8 cellular contexts compared by ENCODE assay signal in the genomic region with DNA sequence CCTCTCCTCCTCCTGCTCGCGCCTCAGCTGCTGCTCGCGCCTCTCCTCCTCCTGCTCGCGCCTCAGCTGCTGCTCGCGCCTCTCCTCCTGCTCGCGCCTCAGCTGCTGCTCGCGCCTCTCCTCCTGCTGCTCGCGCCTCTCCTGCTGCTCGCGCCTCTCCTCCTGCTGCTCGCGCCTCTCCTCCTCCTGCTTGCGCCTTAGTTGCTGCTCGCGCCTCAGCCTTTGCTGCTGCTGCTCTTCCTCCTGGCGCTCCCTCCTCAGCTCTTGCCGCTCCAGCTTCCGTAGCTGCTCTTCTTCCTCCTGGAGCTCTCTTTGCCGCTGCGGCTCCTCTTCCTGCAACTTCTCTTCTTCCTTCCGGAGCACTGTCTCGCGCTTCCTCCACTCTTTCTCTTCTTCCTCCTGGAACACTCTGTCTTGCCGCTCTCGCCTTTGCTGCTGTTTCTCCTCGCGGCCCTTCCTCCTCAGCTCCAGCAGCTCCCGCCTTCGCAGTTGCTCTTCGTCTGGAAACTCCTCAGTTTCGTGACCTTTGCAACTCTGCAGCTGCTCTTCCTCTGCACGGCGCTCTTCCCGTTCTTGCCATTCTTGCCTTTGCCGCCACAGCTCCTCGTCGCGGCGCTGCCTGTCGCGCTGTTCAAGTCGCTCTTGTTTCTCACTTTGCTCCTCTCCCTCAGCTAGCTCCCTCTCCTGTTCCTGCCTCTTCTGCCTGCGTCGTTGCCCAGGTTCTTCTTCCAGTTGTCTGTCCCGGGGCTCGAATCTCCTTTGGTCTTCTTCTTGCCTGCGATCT. TPM values are rescaled to one million over a fixed set of nuclear protein-coding genes. Genes with fewer than 3 reads are reported as not detected.
DNase-seq lines count a peak whose midpoint lies in the region; ATAC-seq, FAIRE-seq and TF ChIP-seq lines count a peak whose summit lies in the region.

No MANE protein-coding gene starts in this region.

- H3K27me3 ChIP-seq in GM12878 (replicated peaks in 1 of 2; ENCODE audit: control insufficient read depth in 2 of 2, insufficient read depth in 2 of 2, low read length in 1 of 2) = peaks cover 19 to 47% of the 10 kb centered on the region in 2 experiments
- H3K27me3 ChIP-seq in lower lobe of right lung (ENCODE audit: low read depth) = peaks cover 96% of the 10 kb centered on the region
- peaks cover 43% of the 10 kb centered on the region for H3K27me3 ChIP-seq in thyroid gland

- no peak overlapping the region for H3K27ac ChIP-seq in GM12878 (ENCODE audit: control insufficient read depth, insufficient read depth)
- no peak overlapping the region for H3K27ac ChIP-seq in lower lobe of right lung
- no peak overlapping the region for H3K27ac ChIP-seq in thyroid gland

- SMC1A ChIA-PET in GM12878 (lab: Charles Lee; ENCODE audit: uncharacterized antibody, unreplicated experiment) = no interaction called here

- H3K9ac ChIP-seq in GM12878 (ENCODE audit: control insufficient read depth, insufficient read depth, low read length) = no peak overlapping the region

- FAIRE-seq in GM12878 (lab: Jason Lieb, UNC) = no peak

- TF ChIP-seq CTCF in GM12864 (IDR thresholded peaks at IDR 0.05; ENCODE audit: low read depth, low read length, missing control alignments) (no peak), GM12878 (IDR thresholded peaks at IDR 0.05 in 2 of 3, conservative IDR thresholded peaks at IDR 0.05 in 1 of 3; ENCODE audit: control insufficient read depth in 2 of 3, extremely low read depth in 1 of 3, insufficient read depth in 1 of 3, low read depth in 3 of 3, low read length in 3 of 3) (no peak), lower lobe of right lung (IDR thresholded peaks at IDR 0.05) (no peak), thyroid gland (IDR thresholded peaks at IDR 0.05) (no peak)

- RAD21 ChIA-PET in GM12878 (lab: Charles Lee; ENCODE audit: unreplicated experiment) = no interaction called here

- TF ChIP-seq RAD21 in GM12878 (IDR thresholded peaks at IDR 0.05; ENCODE audit: insufficient read depth, low read depth, low read length) = no peak

- 6% methylated on average over 40 of the region's 53 CpGs for WGBS in GM12878 (ENCODE audit: insufficient coverage, insufficient replicate concordance, low lambda C conversion rate, missing lambda C conversion rate)
- WGBS in thyroid gland, 2 donors = 2 to 3% methylated on average over 46 to 52 of the region's 53 CpGs

- no peaks in the 10 kb centered on the region for H3K79me2 ChIP-seq in GM12878 (ENCODE audit: control insufficient read depth, insufficient read depth, low read length)

- H4K20me1 ChIP-seq in GM12878 (ENCODE audit: control insufficient read depth, insufficient read depth) = no peaks in the 10 kb centered on the region; the same call in 1 of the 2 replicates

- peak overlapping the region; percentile 23 for H2AFZ ChIP-seq in GM12878 (ENCODE audit: control insufficient read depth, low read depth, low read length)

- TF ChIP-seq POLR2A in GM12878 (IDR thresholded peaks at IDR 0.05; ENCODE audit: low read depth, low read length) (no peak), thyroid gland (IDR thresholded peaks at IDR 0.05) (no peak)

- no peak for TF ChIP-seq EP300 in GM12878 (IDR thresholded peaks at IDR 0.05; ENCODE audit: borderline replicate concordance in 1 of 2, control insufficient read depth in 1 of 2, low read depth in 2 of 2, low read length in 2 of 2)

- DNase-seq in AG20443 (ENCODE audit: low spot score) (peak; percentile 15), GM12864 (ENCODE audit: low read depth) (no peak), GM12878 (ENCODE audit: low read depth, low spot score) (no peak), lower lobe of right lung (no peak), cerebellar nuclear complex (lab: John Stamatoyannopoulos, UW) (no peak), SW480 (ENCODE audit: low spot score) (no peak), thyroid gland (no peak)

- H3K9me3 ChIP-seq in GM12878 (replicated peaks; ENCODE audit: control insufficient read depth, insufficient read depth, low read length) (no peaks in the 10 kb centered on the region; the same call in 2 of the 3 replicates), lower lobe of right lung (peaks cover 7% of the 10 kb centered on the region), thyroid gland (no peaks in the 10 kb centered on the region)

- POLR2A ChIA-PET in GM12878 (lab: Charles Lee) = interaction anchor here (0.6 kb wide), 1 partner anchor 58 kb away, joined by 3 read pairs; no protein-coding TSS in a partner anchor

- no peak for ATAC-seq in GM12878
- no peak for ATAC-seq in lower lobe of right lung
- ATAC-seq in HG03095 (IDR thresholded peaks at IDR 0.05; ENCODE audit: unreplicated experiment) = no peak

- in situ Hi-C loops in GM12878 (cut with MboI) = no loop called here

- no TSS peak for BruUV-seq in GM12878 (replicated peaks; lab: Mats Ljungman, UMichigan)

- H3K4me1 ChIP-seq in GM12878 (ENCODE audit: control insufficient read depth, insufficient read depth, low read length) (peaks cover 5% of the 10 kb centered on the region), lower lobe of right lung (peaks cover 50% of the 10 kb centered on the region), thyroid gland (peaks cover 25 to 38% of the 10 kb centered on the region in 2 donors)

- peak overlapping the region; percentile 84 for H3K4me2 ChIP-seq in GM12878 (ENCODE audit: control insufficient read depth, insufficient read depth)

- peak overlapping the region; percentile 34 for H3K4me3 ChIP-seq in GM12864 (ENCODE audit: low read depth, low read length)
- peak overlapping the region; percentile 41; the same call in 1 of the 2 replicates for H3K4me3 ChIP-seq in GM12878
- H3K4me3 ChIP-seq in lower lobe of right lung = peak overlapping the region; percentile 61
- H3K4me3 ChIP-seq in thyroid gland (replicated peaks in 1 of 3) = no peak overlapping the region

- intact Hi-C loops in GM12878 (cut with micrococcal nuclease; ENCODE audit: unreplicated experiment) = no loop called here
- intact Hi-C loops in lower lobe of right lung (cut with DNase I) = no loop called here
- intact Hi-C loops in thyroid gland (cut with DNase I) = no loop called here

- CTCF ChIA-PET in GM12878 (lab: Yijun Ruan, JAX) = no interaction called here

- no peaks in the 10 kb centered on the region for H3K36me3 ChIP-seq in GM12878 (ENCODE audit: control insufficient read depth in 2 of 2, insufficient read depth in 2 of 2, low read length in 1 of 2)
- H3K36me3 ChIP-seq in lower lobe of right lung = no peaks in the 10 kb centered on the region
- no peaks in the 10 kb centered on the region for H3K36me3 ChIP-seq in thyroid gland

RNA-seq across cellular contexts. Expression of gene TCHH, which starts 3.0 kb away (rescaled TPM):
- not detected in 2 replicates for total RNA-seq in GM12878 (2013; cell fraction: nucleolus; rRNA removed)
- not detected in 2 replicates for total RNA-seq in GM12878 (2014; rRNA removed)
- not detected in 2 replicates for total RNA-seq in GM12878 (2014; rRNA removed; fragmentation: Illumina TruSeq; extraction: Trizol)
- not detected in 2 replicates for total RNA-seq in GM12878 (2021)
- polyA plus RNA-seq in GM12878 (2011; ENCODE audit: low read depth) = not detected
- polyA plus RNA-seq in GM12878 (2011; rRNA removed) = not detected in 2 replicates
- not detected in 2 replicates for polyA plus RNA-seq in GM12878 (2011; cell fraction: cytosol; rRNA removed)
- not detected in 2 replicates for polyA plus RNA-seq in GM12878 (2011; cell fraction: nucleus; rRNA removed)
- polyA plus RNA-seq in GM12878 (2012) = 0.04 and 0.07 TPM in 2 replicates
- polyA plus RNA-seq in GM12878 (2014; fragmentation: Illumina TruSeq; extraction: Trizol) = not detected in 2 replicates
- not detected for polyA plus RNA-seq in GM12878 (2014; fragmentation: Nextera tagmentation; extraction: Ambion mirVana)
- 0.01 TPM in 1 of 2 replicates, not detected in the other for polyA plus RNA-seq in GM12878 (2014; rRNA removed)
- not detected for polyA plus RNA-seq in GM12878 (2016; fragmentation: Nextera tagmentation; extraction: Ambion mirVana)
- not detected in 2 replicates for polyA minus RNA-seq in GM12878 (2011; rRNA and poly(A)+ RNA removed)
- not detected in 2 replicates for polyA minus RNA-seq in GM12878 (2011; cell fraction: cytosol; rRNA and poly(A)+ RNA removed)
- polyA minus RNA-seq in GM12878 (2011; cell fraction: nucleus; rRNA and poly(A)+ RNA removed) = not detected in 2 replicates
- total RNA-seq in lower lobe of right lung = 0.15 TPM
- total RNA-seq in thyroid gland = under 1 TPM in 3 of 4 donors, not detected in 1; 0.11 to 0.40 (median 0.13) TPM

RNA-seq across cellular contexts. Expression of gene TCHHL1, which starts 23.4 kb away (rescaled TPM):
- not detected in 2 replicates for total RNA-seq in GM12878 (2013; cell fraction: nucleolus; rRNA removed)
- total RNA-seq in GM12878 (2014; rRNA removed) = not detected in 2 replicates
- not detected in 2 replicates for total RNA-seq in GM12878 (2014; rRNA removed; fragmentation: Illumina TruSeq; extraction: Trizol)
- total RNA-seq in GM12878 (2021) = not detected in 2 replicates
- polyA plus RNA-seq in GM12878 (2011; ENCODE audit: low read depth) = not detected
- polyA plus RNA-seq in GM12878 (2011; rRNA removed) = not detected in 2 replicates
- polyA plus RNA-seq in GM12878 (2011; cell fraction: cytosol; rRNA removed) = not detected in 2 replicates
- polyA plus RNA-seq in GM12878 (2011; cell fraction: nucleus; rRNA removed) = not detected in 2 replicates
- not detected in 2 replicates for polyA plus RNA-seq in GM12878 (2012)
- not detected in 2 replicates for polyA plus RNA-seq in GM12878 (2014; fragmentation: Illumina TruSeq; extraction: Trizol)
- not detected for polyA plus RNA-seq in GM12878 (2014; fragmentation: Nextera tagmentation; extraction: Ambion mirVana)
- polyA plus RNA-seq in GM12878 (2014; rRNA removed) = not detected in 2 replicates
- polyA plus RNA-seq in GM12878 (2016; fragmentation: Nextera tagmentation; extraction: Ambion mirVana) = not detected
- not detected in 2 replicates for polyA minus RNA-seq in GM12878 (2011; rRNA and poly(A)+ RNA removed)
- polyA minus RNA-seq in GM12878 (2011; cell fraction: cytosol; rRNA and poly(A)+ RNA removed) = not detected in 2 replicates
- not detected in 2 replicates for polyA minus RNA-seq in GM12878 (2011; cell fraction: nucleus; rRNA and poly(A)+ RNA removed)
- not detected for total RNA-seq in lower lobe of right lung
- not detected for total RNA-seq in thyroid gland

RNA-seq across cellular contexts. Expression of gene RPTN, which starts 46.7 kb away (rescaled TPM):
- not detected in 2 replicates for total RNA-seq in GM12878 (2013; cell fraction: nucleolus; rRNA removed)
- total RNA-seq in GM12878 (2014; rRNA removed) (not detected in 2 replicates), GM12878 (2014; rRNA removed; fragmentation: Illumina TruSeq; extraction: Trizol) (not detected in 2 replicates), GM12878 (2021) (not detected in 2 replicates), lower lobe of right lung (not detected), thyroid gland (not detected)
- not detected for polyA plus RNA-seq in GM12878 (2011; ENCODE audit: low read depth)
- polyA plus RNA-seq in GM12878 (2011; rRNA removed) (not detected in 2 replicates), GM12878 (2014; fragmentation: Illumina TruSeq; extraction: Trizol) (not detected in 2 replicates), GM12878 (2014; fragmentation: Nextera tagmentation; extraction: Ambion mirVana) (not detected), GM12878 (2014; rRNA removed) (not detected in 2 replicates), GM12878 (2016; fragmentation: Nextera tagmentation; extraction: Ambion mirVana) (not detected)
- not detected in 2 replicates for polyA plus RNA-seq in GM12878 (2011; cell fraction: cytosol; rRNA removed)
- 0.03 TPM in 1 of 2 replicates, not detected in the other for polyA plus RNA-seq in GM12878 (2011; cell fraction: nucleus; rRNA removed)
- polyA plus RNA-seq in GM12878 (2012) = not detected in 2 replicates
- not detected in 2 replicates for polyA minus RNA-seq in GM12878 (2011; rRNA and poly(A)+ RNA removed)
- not detected in 2 replicates for polyA minus RNA-seq in GM12878 (2011; cell fraction: cytosol; rRNA and poly(A)+ RNA removed)
- polyA minus RNA-seq in GM12878 (2011; cell fraction: nucleus; rRNA and poly(A)+ RNA removed) = not detected in 2 replicates

Comparison
In these comparisons a context has a peak if more than half of its experiments do, and no peak if none do; other contexts are left out.
1. H3K4me3 ChIP-seq: peak in GM12864 (single experiment), GM12878 (single experiment) and lower lobe of right lung (single experiment); none in thyroid gland (0 of 3).